1 cellular context compared by ENCODE assay signal in genomic region chr17:78995022-78995760, GRCh38.
TF ChIP-seq lines count a peak whose summit lies in the region.

No MANE protein-coding gene starts in this region.

TF ChIP-seq in K562, 482 proteins besides CTCF, POLR2A, EP300 and RAD21:
- TF ChIP-seq RFX1 (IDR thresholded peaks at IDR 0.05) (no peak), CBX5 (IDR thresholded peaks at IDR 0.05; ENCODE audit: borderline replicate concordance, low read depth) (no peak), HMGN3 (IDR thresholded peaks at IDR 0.05; ENCODE audit: borderline replicate concordance, extremely low read depth, insufficient read length, low read depth, low read length) (peak; percentile 16), POLR2G (IDR thresholded peaks at IDR 0.05; ENCODE audit: low read depth, low read length) (peak; percentile 51), ZC3H4 (CRISPR knock-in tag; IDR thresholded peaks at IDR 0.05; ENCODE audit: borderline replicate concordance) (no peak), SPI1 (IDR thresholded peaks at IDR 0.05; ENCODE audit: borderline replicate concordance, low read depth, low read length) (no peak)
